In the genomic region with DNA sequence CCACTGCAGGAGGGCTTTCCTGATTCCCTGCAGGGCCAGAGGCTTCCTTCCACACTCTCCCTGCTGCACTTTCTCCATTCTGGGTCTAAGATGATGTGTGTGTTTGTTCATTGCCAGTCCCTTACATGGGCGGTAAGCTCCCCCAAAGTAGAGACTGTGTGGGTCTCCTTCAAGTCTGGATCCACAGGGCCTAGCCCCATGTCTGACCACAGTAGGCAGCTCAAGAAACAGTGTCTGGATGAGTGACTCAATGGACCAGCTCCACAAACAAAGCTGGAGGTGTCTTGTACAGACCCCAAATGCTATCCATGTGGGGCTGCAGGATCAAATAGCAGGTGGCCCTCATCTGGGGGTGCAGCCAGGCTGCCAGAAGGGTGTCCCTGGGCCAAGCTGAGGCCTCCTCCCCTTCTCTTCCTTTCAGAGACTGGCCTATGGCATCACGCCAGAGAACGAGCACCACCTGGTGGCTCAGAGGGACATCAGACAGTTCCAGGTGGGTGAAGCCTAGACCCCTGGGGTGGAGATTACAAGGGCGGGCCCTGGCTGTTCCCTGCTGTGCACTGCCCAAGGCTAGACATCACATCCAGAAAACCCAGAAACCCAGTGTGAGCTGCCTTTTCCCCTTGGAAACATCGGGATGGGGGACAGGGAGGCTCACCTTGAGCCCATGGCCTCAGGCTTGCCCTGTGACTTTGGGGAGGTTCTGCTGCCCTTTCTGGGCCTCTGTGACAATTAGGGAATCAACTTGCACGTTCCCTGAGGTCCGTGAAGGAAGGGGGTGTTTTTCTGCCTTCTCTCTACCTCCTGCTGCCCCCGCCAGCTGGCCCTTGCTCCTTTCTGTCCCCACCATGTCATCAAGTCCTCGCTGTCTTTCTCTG, we compare ENCODE assay signal across 8 cellular contexts. TPM values are rescaled to one million over a fixed set of nuclear protein-coding genes. Genes with fewer than 3 reads are reported as not detected.
DNase-seq lines count a peak whose midpoint lies in the region; ATAC-seq and TF ChIP-seq lines count a peak whose summit lies in the region.

No MANE protein-coding gene starts in this region.

- H4K5ac ChIP-seq in mesendoderm (ENCODE audit: low read length): no peak overlapping the region

- no peak overlapping the region for H2BK15ac ChIP-seq in mesendoderm (replicated peaks; ENCODE audit: low read depth)

- no peak overlapping the region for H2AK5ac ChIP-seq in mesendoderm (ENCODE audit: low read length)

- TF ChIP-seq EP300 in suprapubic skin (IDR thresholded peaks at IDR 0.05): no peak

- TF ChIP-seq POLR2A in suprapubic skin (IDR thresholded peaks at IDR 0.05): no peak

- H3K27me3 ChIP-seq in mesendoderm (ENCODE audit: insufficient read depth, low read length, poor library complexity): no peaks in the 10 kb centered on the region
- no peaks in the 10 kb centered on the region for H3K27me3 ChIP-seq in suprapubic skin

- no peak overlapping the region for H3K23ac ChIP-seq in mesendoderm (ENCODE audit: low read length)

- no peak overlapping the region for H2BK5ac ChIP-seq in mesendoderm (ENCODE audit: low read length)

- no peaks in the 10 kb centered on the region for H3K79me2 ChIP-seq in mesendoderm (ENCODE audit: control insufficient read depth, insufficient read depth, low read length)

- TF ChIP-seq CTCF in coronary artery (IDR thresholded peaks at IDR 0.05) (peak; percentile 27), suprapubic skin (IDR thresholded peaks at IDR 0.05) (peak; percentile 36 to 63)

- H3K36me3 ChIP-seq in mesendoderm (ENCODE audit: control insufficient read depth, insufficient read depth, low read length) (no peaks in the 10 kb centered on the region), suprapubic skin (no peaks in the 10 kb centered on the region)

- ATAC-seq in GM21360 (IDR thresholded peaks at IDR 0.05; ENCODE audit: unreplicated experiment) (peak; percentile 88), SK-N-SH treated with all-trans-retinoic acid at 6 μM for 48 hours (peak; percentile 77)

- H3K4ac ChIP-seq in mesendoderm (ENCODE audit: low read depth, low read length): no peak overlapping the region

- H3K4me2 ChIP-seq in mesendoderm (ENCODE audit: low read length): no peak overlapping the region

- no peaks in the 10 kb centered on the region for H3K9me3 ChIP-seq in suprapubic skin

- no CpG with 5 or more reads among the region's 9 CpGs for WGBS in mesendoderm (ENCODE audit: extremely low coverage, insufficient coverage, low lambda C conversion rate)
- WGBS in suprapubic skin: 60% methylated on average over 9 of the region's 9 CpGs

- no peak overlapping the region for H4K8ac ChIP-seq in mesendoderm (ENCODE audit: low read depth, low read length)

- H3K9ac ChIP-seq in mesendoderm (ENCODE audit: low read length): no peak overlapping the region

- H3K27ac ChIP-seq in coronary artery: no peak overlapping the region
- no peak overlapping the region for H3K27ac ChIP-seq in mesendoderm (ENCODE audit: low read depth, low read length)
- no peak overlapping the region for H3K27ac ChIP-seq in suprapubic skin

- H3K18ac ChIP-seq in mesendoderm (ENCODE audit: low read length): no peak overlapping the region

- H3K79me1 ChIP-seq in mesendoderm (ENCODE audit: low read length): no peaks in the 10 kb centered on the region

- DNase-seq in ELF-1 (ENCODE audit: low read depth, low spot score) (peak; percentile 70), KG1 (lab: John Stamatoyannopoulos, UW) (peak; percentile 32), coronary artery (ENCODE audit: low spot score) (peak; percentile 61), mesendoderm (peak; percentile 70), suprapubic skin (ENCODE audit: low spot score in 2 of 2) (peak in 1 of 2 donors; percentile 71), NCI-H2107 (lab: John Stamatoyannopoulos, UW) (no peak)

- H3K4me1 ChIP-seq in mesendoderm (ENCODE audit: control insufficient read depth, low read depth, low read length) (no peaks in the 10 kb centered on the region), suprapubic skin (no peaks in the 10 kb centered on the region)

- H3K56ac ChIP-seq in mesendoderm (ENCODE audit: low read length): no peak overlapping the region

- no peak overlapping the region for H2BK120ac ChIP-seq in mesendoderm (ENCODE audit: low read depth, low read length)

- no peak overlapping the region for H3K4me3 ChIP-seq in coronary artery
- no peak overlapping the region for H3K4me3 ChIP-seq in mesendoderm (ENCODE audit: low read length)
- H3K4me3 ChIP-seq in suprapubic skin: no peak overlapping the region

TF ChIP-seq in SK-N-SH treated with all-trans-retinoic acid at 6 μM for 48 hours, 23 proteins besides CTCF, POLR2A, EP300 and RAD21:
- TF ChIP-seq SNAI2 (CRISPR knock-in tag; IDR thresholded peaks at IDR 0.05) (no peak), ZNF70 (CRISPR knock-in tag; IDR thresholded peaks at IDR 0.05) (no peak), TCF4 (CRISPR knock-in tag; IDR thresholded peaks at IDR 0.05; ENCODE audit: borderline replicate concordance) (no peak)

RNA-seq across cellular contexts. Expression of gene SLC6A2, which starts 45.9 kb away (rescaled TPM):
- 0.35 TPM for polyA plus RNA-seq in mesendoderm (2013, experiment 1 of 2)
- polyA plus RNA-seq in mesendoderm (2013, experiment 2 of 2): 0.35 TPM
- 10 to 100 TPM; 18.4 to 30.2 (median 23.0) TPM for total RNA-seq in suprapubic skin
